8 cellular contexts compared by ENCODE assay signal in genomic region chr2:149562304-149562703, GRCh38. TPM values are rescaled to one million over a fixed set of nuclear protein-coding genes. Genes with fewer than 3 reads are reported as not detected.
DNase-seq lines count a peak whose midpoint lies in the region; ATAC-seq and TF ChIP-seq lines count a peak whose summit lies in the region.

No MANE protein-coding gene starts in this region.

- intact Hi-C loops in PC-9 (cut with micrococcal nuclease; ENCODE audit: unreplicated experiment) = loop anchor here (5.0 to 10.0 kb wide), 4 partner anchors 235 to 1625 kb away; no protein-coding TSS in a partner anchor

- ATAC-seq in GM19035 (IDR thresholded peaks at IDR 0.05; ENCODE audit: unreplicated experiment) (peak; percentile 87), HG03095 (IDR thresholded peaks at IDR 0.05; ENCODE audit: unreplicated experiment) (peak; percentile 80)

- DNase-seq in PC-9 = peak in 1 of 2 experiments; percentile 56
- peak; percentile 37 for DNase-seq in non-pigmented ciliary epithelial cell (ENCODE audit: low read depth)
- DNase-seq in activated CD8-positive, alpha-beta memory T cell treated with anti-CD3 and anti-CD28 coated beads, Interleukin-2, amount 50 U/mL, for 48 hours = no peak
- no peak for DNase-seq in AML-193 (lab: John Stamatoyannopoulos, UW)
- DNase-seq in H7 = no peak
- DNase-seq in glutamatergic neuron = no peak

- TF ChIP-seq CTCF in PC-9 (conservative IDR thresholded peaks at IDR 0.05) = no peak
- no peak for TF ChIP-seq CTCF in glutamatergic neuron (IDR thresholded peaks at IDR 0.05; ENCODE audit: partially characterized antibody, unreplicated experiment)

- H3K27me3 ChIP-seq in PC-9 (ENCODE audit: insufficient read depth, low read depth) (no peaks in the 10 kb centered on the region), H7 (ENCODE audit: control insufficient read depth, insufficient read depth, low read length) (no peaks in the 10 kb centered on the region)

- no peaks in the 10 kb centered on the region for H4K20me1 ChIP-seq in PC-9 (ENCODE audit: insufficient read depth)

- H3K4me3 ChIP-seq in PC-9 (no peak overlapping the region), H7 (ENCODE audit: insufficient read depth, low read depth, low read length) (no peak overlapping the region)

- peak overlapping the region; percentile 19; the same call in 1 of the 2 replicates for H3K4me2 ChIP-seq in PC-9

- no peak overlapping the region for H3K27ac Mint-ChIP-seq in glutamatergic neuron (ENCODE audit: unreplicated experiment)

- no peak overlapping the region for H3K4me3 Mint-ChIP-seq in glutamatergic neuron (ENCODE audit: unreplicated experiment)

- BruUV-seq in PC-9 (replicated peaks; lab: Mats Ljungman, UMichigan) = no TSS peak

- H3K79me2 ChIP-seq in PC-9 (ENCODE audit: low read depth) = no peaks in the 10 kb centered on the region

- no peaks in the 10 kb centered on the region; the same call in 1 of the 2 replicates for H3F3A ChIP-seq in PC-9 (ENCODE audit: insufficient read depth, low read depth)

- H3K36me3 ChIP-seq in PC-9 (ENCODE audit: low read depth) = no peaks in the 10 kb centered on the region
- peaks cover 2% of the 10 kb centered on the region for H3K36me3 ChIP-seq in H7 (replicated peaks; ENCODE audit: control insufficient read depth, insufficient read depth, low read length)

- CTCF ChIA-PET in PC-9 (lab: Charles Lee) = no interaction called here

- H3K27ac ChIP-seq in PC-9 = no peak overlapping the region

- H3K9me2 ChIP-seq in PC-9 (ENCODE audit: insufficient read depth) = no peaks in the 10 kb centered on the region

- H3K9me3 Mint-ChIP-seq in glutamatergic neuron (ENCODE audit: unreplicated experiment) = no peaks in the 10 kb centered on the region

- no peak overlapping the region for H2AFZ ChIP-seq in PC-9

- no peaks in the 10 kb centered on the region for H3K36me3 Mint-ChIP-seq in glutamatergic neuron (ENCODE audit: unreplicated experiment)

- H3K4me1 Mint-ChIP-seq in glutamatergic neuron (ENCODE audit: low read depth, unreplicated experiment) = no peaks in the 10 kb centered on the region

- POLR2A ChIA-PET in PC-9 (lab: Charles Lee; ENCODE audit: unreplicated experiment) = interaction anchor here (0.5 kb wide), 1 partner anchor 410 kb away, joined by 6 read pairs; no protein-coding TSS in a partner anchor

- no peaks in the 10 kb centered on the region for H3K27me3 Mint-ChIP-seq in glutamatergic neuron (ENCODE audit: unreplicated experiment)

- H3K9me3 ChIP-seq in PC-9 (ENCODE audit: insufficient read depth, low read depth) = no peaks in the 10 kb centered on the region

- no peaks in the 10 kb centered on the region for H3K4me1 ChIP-seq in PC-9 (replicated peaks; ENCODE audit: insufficient read depth)

RNA-seq across cellular contexts. Expression of gene MMADHC, which starts 25.3 kb away (rescaled TPM):
- 112 and 135 TPM in 2 replicates for total RNA-seq in PC-9 (2021)
- total RNA-seq in H7 (2014; rRNA removed; shearing (Covaris generic)) = 161 and 166 TPM in 2 replicates
- 74.3 TPM for total RNA-seq in glutamatergic neuron (ENCODE audit: unreplicated experiment)
